14 cellular contexts compared by ENCODE assay signal in genomic region chr1:12383001-12383400, GRCh38.
DNase-seq lines count a peak whose midpoint lies in the region; ATAC-seq, FAIRE-seq and TF ChIP-seq lines count a peak whose summit lies in the region.
"Had no signal": no experiment of that assay in that cellular context is flagged by ENCODE, and none has a peak within 500 bp of the region (broad histone marks: within the 10 kb centered on the region; RNA-seq: fewer than 3 reads in every experiment).

No MANE protein-coding gene starts in this region.

- H4K20me1 ChIP-seq in HepG2 (ENCODE audit: insufficient read depth, low read length) = no peaks in the 10 kb centered on the region
- H4K20me1 ChIP-seq in keratinocyte (ENCODE audit: control insufficient read depth, extremely low read depth, insufficient read depth, low read length) = no peaks in the 10 kb centered on the region

- H3K9me3 ChIP-seq in HepG2 (ENCODE audit: low read length) (peaks cover 15% of the 10 kb centered on the region; the same call in 1 of the 2 replicates), right lobe of liver (no peaks in the 10 kb centered on the region), keratinocyte (ENCODE audit: control insufficient read depth, low read depth, low read length) (peaks cover 5% of the 10 kb centered on the region)

- dilution Hi-C loops in keratinocyte (cut with MboI; ENCODE audit: extremely low pct_ligation_motif_present, low sequenced_read_pairs) = no loop called here

- H3K9me1 ChIP-seq in keratinocyte (ENCODE audit: control insufficient read depth, extremely low read depth, insufficient read depth, low read length) = no peaks in the 10 kb centered on the region

- H3K27me3 ChIP-seq in HepG2 (ENCODE audit: control insufficient read depth in 1 of 2, insufficient read depth in 2 of 2, low read length in 2 of 2) (no peaks in the 10 kb centered on the region), right lobe of liver (no peaks in the 10 kb centered on the region), bronchial epithelial cell (ENCODE audit: control insufficient read depth, insufficient read depth, low read length) (no peaks in the 10 kb centered on the region), keratinocyte (ENCODE audit: control insufficient read depth, extremely low read depth, insufficient read depth, low read length) (no peaks in the 10 kb centered on the region)

- TF ChIP-seq CTCF in HepG2 (CRISPR knock-in tag; IDR thresholded peaks at IDR 0.05) = no peak
- no peak for TF ChIP-seq CTCF in right lobe of liver (IDR thresholded peaks at IDR 0.05)
- TF ChIP-seq CTCF in bronchial epithelial cell (IDR thresholded peaks at IDR 0.05; ENCODE audit: insufficient read depth, low read length, severe bottlenecking) = no peak
- TF ChIP-seq CTCF in keratinocyte (optimal IDR thresholded peaks at IDR 0.05 in 1 of 3, IDR thresholded peaks at IDR 0.05 in 1 of 3, conservative IDR thresholded peaks at IDR 0.05 in 1 of 3; ENCODE audit: extremely low read depth in 1 of 3, insufficient read depth in 2 of 3, low read length in 3 of 3) = no peak

- in situ Hi-C loops in HepG2 (cut with HindIII; ENCODE audit: extremely low pct_ligation_motif_present, low pct_unique_long_range_greater_than_20kb) = no loop called here

- H3K4me1 ChIP-seq in HepG2 (ENCODE audit: insufficient read depth, low read length) (peaks cover 68% of the 10 kb centered on the region), right lobe of liver (peaks cover 0 to 18% (median 9%) of the 10 kb centered on the region in 4 donors), keratinocyte (ENCODE audit: control insufficient read depth, extremely low read depth, insufficient read depth, low read length) (peaks cover 33% of the 10 kb centered on the region)

- no peak for FAIRE-seq in HepG2 (lab: Jason Lieb, UNC)
- no peak for FAIRE-seq in bronchial epithelial cell (lab: Jason Lieb, UNC)
- FAIRE-seq in keratinocyte (lab: Jason Lieb, UNC) = no peak

- H3K4me3 ChIP-seq in HepG2 (replicated peaks in 1 of 3; ENCODE audit: insufficient read depth in 1 of 3, low read depth in 2 of 3, low read length in 3 of 3) (no peak overlapping the region), right lobe of liver (no peak overlapping the region), bronchial epithelial cell (ENCODE audit: low read depth, low read length) (no peak overlapping the region), keratinocyte (ENCODE audit: control insufficient read depth in 2 of 3, extremely low read depth in 1 of 3, insufficient read depth in 2 of 3, low read depth in 1 of 3, low read length in 3 of 3) (no peak overlapping the region)

- H3K27ac ChIP-seq in HepG2 (ENCODE audit: extremely low read length, insufficient read depth, low read length) (peak overlapping the region; percentile 99), right lobe of liver (no peak overlapping the region), keratinocyte (ENCODE audit: control insufficient read depth, insufficient read depth, low read length) (peak overlapping the region; percentile 32)

- intact Hi-C loops in HepG2 (cut with micrococcal nuclease; ENCODE audit: unreplicated experiment) (loop anchor here (5.0 kb wide), 1 partner anchor 456 kb away; the partner anchor contains the start of gene KIAA2013), right lobe of liver (cut with DNase I) (no loop called here)

- H3K79me2 ChIP-seq in HepG2 (ENCODE audit: insufficient read depth, low read length) (no peaks in the 10 kb centered on the region), keratinocyte (ENCODE audit: control insufficient read depth, insufficient read depth, low read length) (no peaks in the 10 kb centered on the region)

- TF ChIP-seq POLR2A in HepG2 (IDR thresholded peaks at IDR 0.05; ENCODE audit: insufficient read depth in 1 of 2, low read depth in 2 of 2, low read length in 2 of 2) (no peak), right lobe of liver (IDR thresholded peaks at IDR 0.05) (no peak)

- CTCF ChIA-PET in HepG2 (lab: Yijun Ruan, JAX; ENCODE audit: low intra/inter-chr PET ratio, low total read pairs) = no interaction called here

- TF ChIP-seq EP300 in HepG2 (IDR thresholded peaks at IDR 0.05; ENCODE audit: low read depth in 2 of 2, low read length in 2 of 2) (no peak), HepG2 (CRISPR knock-in tag; IDR thresholded peaks at IDR 0.05; ENCODE audit: borderline replicate concordance) (no peak)

- no TSS peak for BruUV-seq in HepG2 (replicated peaks; lab: Mats Ljungman, UMichigan)

- 96% methylated on average over 1 of the region's 1 CpG for WGBS in HepG2 (ENCODE audit: low lambda C conversion rate)
- WGBS in right lobe of liver (ENCODE audit: insufficient coverage, low coverage, low lambda C conversion rate, missing lambda C conversion rate) = 100% methylated on average over 1 of the region's 1 CpG

- H2AFZ ChIP-seq in HepG2 (ENCODE audit: low read length) (no peak overlapping the region), keratinocyte (ENCODE audit: control insufficient read depth, low read length) (no peak overlapping the region)

- H3K4me2 ChIP-seq in HepG2 (ENCODE audit: low read depth, low read length) (no peak overlapping the region), keratinocyte (ENCODE audit: control insufficient read depth, extremely low read depth, insufficient read depth, low read depth, low read length) (peak overlapping the region; percentile 8)

- H3K36me3 ChIP-seq in HepG2 (replicated peaks in 1 of 2; ENCODE audit: control insufficient read depth in 1 of 2, insufficient read depth in 2 of 2, low read length in 2 of 2) (peaks cover 4 to 22% of the 10 kb centered on the region in 2 experiments; a peak in 4 of 5 replicates), right lobe of liver (peaks cover 3 to 22% (median 20%) of the 10 kb centered on the region in 4 donors), bronchial epithelial cell (ENCODE audit: control insufficient read depth, insufficient read depth, low read length) (peaks cover 9% of the 10 kb centered on the region), keratinocyte (ENCODE audit: control insufficient read depth in 2 of 2, extremely low read depth in 1 of 2, insufficient read depth in 2 of 2, low read length in 2 of 2) (peaks cover 21 to 24% of the 10 kb centered on the region in 2 experiments)

- POLR2A ChIA-PET in HepG2 (lab: Yijun Ruan, JAX) = interaction anchor here (0.9 to 9.5 kb wide), 3 partner anchors 18 to 234 kb away, joined by 3 to 188 read pairs (median 126); partner anchors contain the start of gene DHRS3

- DNase-seq in HepG2 (ENCODE audit: low spot score) (no peak), right lobe of liver (no peak), bronchial epithelial cell (ENCODE audit: low read depth) (peak; percentile 86), keratinocyte (ENCODE audit: low read depth, low spot score) (peak; percentile 48), DMS114 treated with DMSO at 0.1 percent for 48 hours (lab: John Stamatoyannopoulos, UW; ENCODE audit: unreplicated experiment) (no peak), HPDE6-E6E7 (ENCODE audit: extremely low spot score) (no peak), NOMO-1 treated with dmso at 0.1 percent for 144 hours (lab: John Stamatoyannopoulos, UW; ENCODE audit: unreplicated experiment) (no peak), 8988T (no peak)
- DNase-seq: ACHN, MV-4-11, NCI-H1417 treated with DMSO at 0.1 percent for 48 hours, NCI-H2081, NCI-H510A treated with DMSO at 0.1 percent for 48 hours, SIG-M5 had no signal

- H3K9ac ChIP-seq in HepG2 (ENCODE audit: insufficient read depth, low read depth, low read length) (no peak overlapping the region), keratinocyte (ENCODE audit: control insufficient read depth, extremely low read depth, insufficient read depth, low read length) (no peak overlapping the region)

- ATAC-seq in HepG2 (no peak), right lobe of liver (no peak)

- no peak for TF ChIP-seq RAD21 in HepG2 (CRISPR knock-in tag; IDR thresholded peaks at IDR 0.05)

TF ChIP-seq in HepG2, 621 proteins besides CTCF, POLR2A, EP300 and RAD21:
- TF ChIP-seq ZNF704 (CRISPR knock-in tag; IDR thresholded peaks at IDR 0.05; ENCODE audit: borderline replicate concordance) = no peak
- TF ChIP-seq RFX5 (IDR thresholded peaks at IDR 0.05; ENCODE audit: low read depth, low read length) = no peak
- no peak for TF ChIP-seq HNRNPLL (IDR thresholded peaks at IDR 0.05; ENCODE audit: low read depth, low read length, poor library complexity, severe bottlenecking)
- no peak for TF ChIP-seq HIC2 (CRISPR knock-in tag; IDR thresholded peaks at IDR 0.05; ENCODE audit: low read depth)
- no peak for TF ChIP-seq ZBTB21 (CRISPR knock-in tag; IDR thresholded peaks at IDR 0.05)
- TF ChIP-seq FOXA1 (IDR thresholded peaks at IDR 0.05) = no peak
- no peak for TF ChIP-seq FOXA1 (CRISPR knock-in tag; IDR thresholded peaks at IDR 0.05)
- TF ChIP-seq ZNF33B (CRISPR knock-in tag; IDR thresholded peaks at IDR 0.05) = no peak

Comparison
In these comparisons a context has a peak if more than half of its experiments do, and no peak if none do; other contexts are left out.
1. H3K27ac ChIP-seq: peak in HepG2 (single experiment) and keratinocyte (single experiment); none in right lobe of liver (0 of 3).
2. DNase-seq: peak in bronchial epithelial cell (single experiment) and keratinocyte (single experiment); none in HepG2 (single experiment), right lobe of liver (0 of 3), DMS114 treated with DMSO at 0.1 percent for 48 hours (single experiment), HPDE6-E6E7 (single experiment), NOMO-1 treated with dmso at 0.1 percent for 144 hours (single experiment) and 8988T (single experiment).